Comparison of ENCODE assay signal across 22 cellular contexts in genomic region chr6:56497691-56498090, GRCh38.
"Had no signal": no experiment of that assay in that cellular context is flagged by ENCODE, and none has a peak within 500 bp of the region (broad histone marks: within the 10 kb centered on the region; RNA-seq: fewer than 3 reads in every experiment).

No MANE protein-coding gene starts in this region.

- H3K4me3 ChIP-seq: coronary artery, dorsolateral prefrontal cortex, esophagus squamous epithelium, left ventricle myocardium inferior, lower lobe of right lung, pancreas, skin epidermis, stomach, thoracic aorta, upper lobe of left lung had no signal

- H3K9me3 ChIP-seq: esophagus squamous epithelium, left ventricle myocardium inferior, lower lobe of right lung, pancreas, stomach, thoracic aorta, upper lobe of left lung had no signal

- H3K27ac ChIP-seq: epithelial cell of prostate, lower lobe of right lung, pancreas, skin epidermis, stomach, upper lobe of left lung had no signal

- DNase-seq: central memory CD4-positive, alpha-beta T cell; dorsolateral prefrontal cortex; effector CD8-positive, alpha-beta T cell; esophagus squamous epithelium; foreskin fibroblast; kidney; left cardiac atrium; left ventricle myocardium inferior; lower lobe of right lung; occipital lobe; pancreas; retina; stimulated activated naive CD4-positive, alpha-beta T cell; stomach; substantia nigra; upper lobe of left lung had no signal

- H3K4me1 ChIP-seq: lower lobe of right lung, upper lobe of left lung had no signal

- H3K27me3 ChIP-seq: dorsolateral prefrontal cortex, esophagus squamous epithelium, pancreas, stomach, upper lobe of left lung had no signal

- ATAC-seq: left cardiac atrium; lower lobe of right lung; natural killer cell treated with Interleukin-12 subunit alpha and Interleukin-12 subunit beta and Interleukin-15 and Interleukin-18, amount 100 ng/mL, for 72 hours; pancreas; sciatic nerve had no signal
